In genomic region chr9:98228392-98229089, GRCh38 we compare ENCODE assay signal across 1 cellular context.
TF ChIP-seq lines count a peak whose summit lies in the region.

No MANE protein-coding gene starts in this region.

TF ChIP-seq in HepG2, 621 proteins besides CTCF, POLR2A, EP300 and RAD21 (continued from another document and continues in another):
- TF ChIP-seq ARID4A (CRISPR knock-in tag; IDR thresholded peaks at IDR 0.05; ENCODE audit: borderline replicate concordance) (peak; percentile 43; the same call in 1 of the 2 replicates), GZF1 (CRISPR knock-in tag; IDR thresholded peaks at IDR 0.05) (no peak), ZNF460 (CRISPR knock-in tag; IDR thresholded peaks at IDR 0.05; ENCODE audit: borderline replicate concordance) (no peak), ZNF564 (CRISPR knock-in tag; IDR thresholded peaks at IDR 0.05) (no peak), ZNF12 (CRISPR knock-in tag; IDR thresholded peaks at IDR 0.05) (no peak), NAIF1 (CRISPR knock-in tag; IDR thresholded peaks at IDR 0.05; ENCODE audit: borderline replicate concordance) (no peak), TGIF2 (CRISPR knock-in tag; IDR thresholded peaks at IDR 0.05) (peak; percentile 24; the same call in 1 of the 2 replicates), PATZ1 (CRISPR knock-in tag; IDR thresholded peaks at IDR 0.05) (peak; percentile 57; the same call in 1 of the 2 replicates), ZNF788 (CRISPR knock-in tag; IDR thresholded peaks at IDR 0.05; ENCODE audit: borderline replicate concordance) (no peak; the same call in 1 of the 2 replicates), SNAI1 (CRISPR knock-in tag; IDR thresholded peaks at IDR 0.05; ENCODE audit: borderline replicate concordance) (no peak), LCORL (IDR thresholded peaks at IDR 0.05) (no peak), LCORL (CRISPR knock-in tag; IDR thresholded peaks at IDR 0.05) (peak; percentile 78), ZNF225 (CRISPR knock-in tag; IDR thresholded peaks at IDR 0.05) (no peak), FOSL1 (CRISPR knock-in tag; IDR thresholded peaks at IDR 0.05; ENCODE audit: borderline replicate concordance) (no peak), TOE1 (CRISPR knock-in tag; IDR thresholded peaks at IDR 0.05) (no peak), THAP8 (CRISPR knock-in tag; IDR thresholded peaks at IDR 0.05; ENCODE audit: borderline replicate concordance) (no peak), ZSCAN30 (CRISPR knock-in tag; IDR thresholded peaks at IDR 0.05) (no peak), ZNF441 (CRISPR knock-in tag; IDR thresholded peaks at IDR 0.05; ENCODE audit: borderline replicate concordance) (no peak), POLR2AphosphoS2 (IDR thresholded peaks at IDR 0.05; ENCODE audit: low read depth, low read length) (no peak), SCMH1 (CRISPR knock-in tag; IDR thresholded peaks at IDR 0.05; ENCODE audit: borderline replicate concordance) (no peak), MBD4 (IDR thresholded peaks at IDR 0.05; ENCODE audit: borderline replicate concordance, low read length) (no peak), ZFP90 (CRISPR knock-in tag; IDR thresholded peaks at IDR 0.05; ENCODE audit: borderline replicate concordance) (peak; percentile 72; the same call in 1 of the 2 replicates), ZBTB3 (CRISPR knock-in tag; IDR thresholded peaks at IDR 0.05; ENCODE audit: borderline replicate concordance, low read depth) (no peak), NR2F6 (IDR thresholded peaks at IDR 0.05) (peak; percentile 68), NR2F6 (CRISPR knock-in tag; IDR thresholded peaks at IDR 0.05) (peak; percentile 53), DNMT3B (CRISPR knock-in tag; conservative IDR thresholded peaks at IDR 0.05) (no peak), ARID2 (CRISPR knock-in tag; IDR thresholded peaks at IDR 0.05; ENCODE audit: borderline replicate concordance) (no peak), RCOR2 (CRISPR knock-in tag; IDR thresholded peaks at IDR 0.05) (no peak), NR2C2 (CRISPR knock-in tag; IDR thresholded peaks at IDR 0.05; ENCODE audit: borderline replicate concordance) (peak; percentile 56; the same call in 1 of the 2 replicates), TFAP4 (IDR thresholded peaks at IDR 0.05; ENCODE audit: borderline replicate concordance, low read depth) (peak; percentile 81; the same call in 1 of the 2 replicates), DNMT1 (CRISPR knock-in tag; IDR thresholded peaks at IDR 0.05) (no peak), ZNF879 (CRISPR knock-in tag; IDR thresholded peaks at IDR 0.05) (no peak), ERF (CRISPR knock-in tag; IDR thresholded peaks at IDR 0.05) (0 out of 2 replicates have a peak, but pooled peaks have one; percentile 46), SOX6 (IDR thresholded peaks at IDR 0.05) (no peak), SOX6 (CRISPR knock-in tag; IDR thresholded peaks at IDR 0.05) (peak; percentile 41; the same call in 1 of the 2 replicates), TEF (CRISPR knock-in tag; IDR thresholded peaks at IDR 0.05) (no peak), PRPF4 (IDR thresholded peaks at IDR 0.05; ENCODE audit: low read depth, low read length, poor library complexity, severe bottlenecking) (no peak), ZSCAN31 (CRISPR knock-in tag; IDR thresholded peaks at IDR 0.05; ENCODE audit: low read depth) (no peak), MYNN (CRISPR knock-in tag; IDR thresholded peaks at IDR 0.05; ENCODE audit: low read depth) (no peak), KDM5A (IDR thresholded peaks at IDR 0.05; ENCODE audit: borderline replicate concordance, low read length) (no peak), TMF1 (CRISPR knock-in tag; IDR thresholded peaks at IDR 0.05; ENCODE audit: low read depth) (no peak), MLX (CRISPR knock-in tag; IDR thresholded peaks at IDR 0.05) (no peak), ZNF816 (CRISPR knock-in tag; IDR thresholded peaks at IDR 0.05; ENCODE audit: borderline replicate concordance) (no peak), ZBTB26 (CRISPR knock-in tag; IDR thresholded peaks at IDR 0.05; ENCODE audit: borderline replicate concordance) (no peak), ZNF10 (CRISPR knock-in tag; IDR thresholded peaks at IDR 0.05; ENCODE audit: borderline replicate concordance, low read depth) (no peak), ZNF335 (CRISPR knock-in tag; IDR thresholded peaks at IDR 0.05) (no peak), ZNF574 (CRISPR knock-in tag; IDR thresholded peaks at IDR 0.05) (no peak), KAT8 (CRISPR knock-in tag; IDR thresholded peaks at IDR 0.05) (no peak), GATAD2A (CRISPR knock-in tag; IDR thresholded peaks at IDR 0.05) (peak; percentile 74; the same call in 1 of the 2 replicates), ATRX (CRISPR knock-in tag; IDR thresholded peaks at IDR 0.05; ENCODE audit: borderline replicate concordance) (no peak), RBM22 (optimal IDR thresholded peaks at IDR 0.05; ENCODE audit: low read length) (no peak), HOXA3 (CRISPR knock-in tag; IDR thresholded peaks at IDR 0.05) (no peak), KDM1A (CRISPR knock-in tag; IDR thresholded peaks at IDR 0.05) (no peak; the same call in 1 of the 2 replicates)
